20 cellular contexts compared by ENCODE assay signal in the genomic region with DNA sequence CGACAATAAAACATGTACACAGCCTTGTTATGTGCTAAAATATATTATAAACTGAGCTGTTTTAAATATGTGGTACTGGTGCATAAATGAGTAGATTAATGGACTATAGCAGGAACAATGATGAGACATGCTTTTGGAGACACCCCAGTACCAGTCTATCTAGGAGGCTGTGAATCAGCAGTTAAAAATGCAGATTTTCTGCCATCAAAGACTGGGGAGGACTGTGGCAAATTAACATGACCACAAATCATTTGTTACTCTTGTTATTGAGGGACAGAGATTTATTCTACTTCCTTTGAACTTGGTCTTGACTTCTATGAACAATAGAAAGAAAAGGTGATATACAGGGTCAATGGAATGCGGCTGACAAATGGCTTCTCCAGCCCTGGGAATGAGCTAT.
DNase-seq lines count a peak whose midpoint lies in the region; ATAC-seq and TF ChIP-seq lines count a peak whose summit lies in the region.
"Had no signal": no experiment of that assay in that cellular context is flagged by ENCODE, and none has a peak within 500 bp of the region (broad histone marks: within the 10 kb centered on the region; RNA-seq: fewer than 3 reads in every experiment).

No MANE protein-coding gene starts in this region.

- H3K4me2 ChIP-seq in neuronal stem cell (ENCODE audit: insufficient read depth, low read length, poor library complexity, severe bottlenecking): no peak overlapping the region

- H2BK120ac ChIP-seq in neuronal stem cell (ENCODE audit: low read depth, low read length): no peak overlapping the region

- no peaks in the 10 kb centered on the region for H3K79me1 ChIP-seq in neuronal stem cell (ENCODE audit: low read depth, low read length)

- DNase-seq in GM04504 (ENCODE audit: low read depth) (peak; percentile 49), RPMI7951 (ENCODE audit: low read depth) (peak; percentile 94), fibroblast of gingiva (ENCODE audit: low read depth) (peak; percentile 65), skeletal muscle cell (ENCODE audit: low read depth) (peak; percentile 23), left colon (no peak), T-helper 17 cell (no peak), neuronal stem cell (ENCODE audit: low spot score) (no peak)
- DNase-seq in activated CD8-positive, alpha-beta T cell treated with anti-CD3 and anti-CD28 coated beads for 36 hours: no peak
- DNase-seq: activated CD4-positive, alpha-beta T cell treated with anti-CD3 and anti-CD28 coated beads for 48 hours; activated naive CD4-positive, alpha-beta T cell treated with Interleukin-2 at 50 U/mL for 16 hours; effector CD4-positive, alpha-beta T cell; gastrocnemius medialis; NCI-H774; right cardiac atrium; stimulated activated CD4-positive, alpha-beta T cell treated with anti-CD3 and anti-CD28 coated beads, Interleukin-1b, Interleukin-23, amount 100 ng/mL, for 48 hours had no signal

- H3K36me3 Mint-ChIP-seq in activated CD8-positive, alpha-beta T cell treated with anti-CD3 and anti-CD28 coated beads for 36 hours (ENCODE audit: low read depth): no peaks in the 10 kb centered on the region
- no peaks in the 10 kb centered on the region for H3K36me3 Mint-ChIP-seq in T-helper 17 cell (ENCODE audit: low read depth)

- H3K4me3 Mint-ChIP-seq in activated CD8-positive, alpha-beta T cell treated with anti-CD3 and anti-CD28 coated beads for 36 hours: no peak overlapping the region
- no peak overlapping the region for H3K4me3 Mint-ChIP-seq in T-helper 17 cell
- H3K4me3 Mint-ChIP-seq: T-helper 1 cell treated with Interleukin-12 subunit alpha and Interleukin-12 subunit beta and Interleukin-4 antibody, amounts not matched to agents 30 μg/mL and 1 μg/mL, for 36 hours had no signal

- no peak overlapping the region for H3K4me3 ChIP-seq in skeletal muscle cell (ENCODE audit: low read depth, low read length)
- no peak overlapping the region for H3K4me3 ChIP-seq in neuronal stem cell (ENCODE audit: low read length in 2 of 2)
- H3K4me3 ChIP-seq: gastrocnemius medialis, suprapubic skin had no signal

- no peak overlapping the region for H3K27ac Mint-ChIP-seq in activated CD8-positive, alpha-beta T cell treated with anti-CD3 and anti-CD28 coated beads for 36 hours
- H3K27ac Mint-ChIP-seq in T-helper 17 cell: no peak overlapping the region
- H3K27ac Mint-ChIP-seq: T-helper 1 cell treated with Interleukin-12 subunit alpha and Interleukin-12 subunit beta and Interleukin-4 antibody, amounts not matched to agents 30 μg/mL and 1 μg/mL, for 36 hours had no signal

- no peak overlapping the region for H2AK5ac ChIP-seq in neuronal stem cell (ENCODE audit: low read depth, low read length)

- H2BK12ac ChIP-seq in neuronal stem cell (ENCODE audit: low read length): no peak overlapping the region

- no peaks in the 10 kb centered on the region for H3K27me3 ChIP-seq in neuronal stem cell (ENCODE audit: control insufficient read depth in 3 of 3, insufficient read depth in 3 of 3, low read depth in 1 of 3, low read length in 3 of 3)
- H3K27me3 ChIP-seq: gastrocnemius medialis, neutrophil, suprapubic skin had no signal

- no peak overlapping the region for H3K9ac ChIP-seq in neuronal stem cell (ENCODE audit: low read depth, low read length, poor library complexity)

- H3K18ac ChIP-seq in neuronal stem cell (ENCODE audit: low read length): no peak overlapping the region

- no peak overlapping the region for H4K91ac ChIP-seq in neuronal stem cell (ENCODE audit: low read depth, low read length, poor library complexity)

- no peaks in the 10 kb centered on the region for H3K9me3 ChIP-seq in T-helper 17 cell (ENCODE audit: control insufficient read depth, low read length, poor library complexity, severe bottlenecking)
- no peaks in the 10 kb centered on the region for H3K9me3 ChIP-seq in neuronal stem cell (replicated peaks in 1 of 2; ENCODE audit: control insufficient read depth in 2 of 2, insufficient read depth in 1 of 2, low read depth in 1 of 2, low read length in 2 of 2)
- H3K9me3 ChIP-seq: gastrocnemius medialis, neutrophil, suprapubic skin had no signal

- POLR2A ChIA-PET in activated CD8-positive, alpha-beta T cell treated with anti-CD3 and anti-CD28 coated beads for 36 hours (lab: Charles Lee): no interaction called here

- H3K14ac ChIP-seq in neuronal stem cell (ENCODE audit: low read length): no peak overlapping the region

- H3K4me1 ChIP-seq in neuronal stem cell (ENCODE audit: control insufficient read depth in 2 of 2, insufficient read depth in 1 of 2, low read depth in 1 of 2, low read length in 2 of 2): no peaks in the 10 kb centered on the region
- H3K4me1 ChIP-seq: gastrocnemius medialis, suprapubic skin had no signal

- H3K4me1 Mint-ChIP-seq in activated CD8-positive, alpha-beta T cell treated with anti-CD3 and anti-CD28 coated beads for 36 hours (ENCODE audit: low read depth): no peaks in the 10 kb centered on the region
- peaks cover 2% of the 10 kb centered on the region for H3K4me1 Mint-ChIP-seq in T-helper 17 cell

- peaks cover 2% of the 10 kb centered on the region for H3K27me3 Mint-ChIP-seq in activated CD8-positive, alpha-beta T cell treated with anti-CD3 and anti-CD28 coated beads for 36 hours
- peaks cover 6% of the 10 kb centered on the region for H3K27me3 Mint-ChIP-seq in T-helper 17 cell

- no CpG with 5 or more reads among the region's 2 CpGs for WGBS in neuronal stem cell (ENCODE audit: extremely low coverage in 2 of 2, insufficient read length in 2 of 2, insufficient replicate concordance in 1 of 2), 2 donors

- no peak for TF ChIP-seq CTCF in activated CD8-positive, alpha-beta T cell treated with anti-CD3 and anti-CD28 coated beads for 36 hours (IDR thresholded peaks at IDR 0.05)

- H2BK15ac ChIP-seq in neuronal stem cell (ENCODE audit: low read length): no peak overlapping the region

- CTCF ChIA-PET in activated CD8-positive, alpha-beta T cell treated with anti-CD3 and anti-CD28 coated beads for 36 hours (lab: Charles Lee): interaction anchor here (0.8 kb wide), 1 partner anchor 152 kb away, joined by 3 read pairs; no protein-coding TSS in a partner anchor

- no peaks in the 10 kb centered on the region for H3K36me3 ChIP-seq in neuronal stem cell (replicated peaks in 1 of 2; ENCODE audit: control insufficient read depth in 2 of 2, insufficient read depth in 2 of 2, low read length in 2 of 2)
- H3K36me3 ChIP-seq: gastrocnemius medialis, neutrophil, suprapubic skin had no signal

- no peak overlapping the region for H3K27ac ChIP-seq in neuronal stem cell (replicated peaks; ENCODE audit: low read length)
- H3K27ac ChIP-seq: C4-2B, gastrocnemius medialis, neutrophil, suprapubic skin had no signal

- H4K8ac ChIP-seq in neuronal stem cell (ENCODE audit: low read depth, low read length): no peak overlapping the region

- H2AFZ ChIP-seq in neuronal stem cell (ENCODE audit: low read length): no peak overlapping the region

- H3K9me3 Mint-ChIP-seq in activated CD8-positive, alpha-beta T cell treated with anti-CD3 and anti-CD28 coated beads for 36 hours: no peaks in the 10 kb centered on the region
- H3K9me3 Mint-ChIP-seq: T-helper 1 cell treated with Interleukin-12 subunit alpha and Interleukin-12 subunit beta and Interleukin-4 antibody, amounts not matched to agents 30 μg/mL and 1 μg/mL, for 36 hours had no signal

- H2BK5ac ChIP-seq in neuronal stem cell (ENCODE audit: low read length): no peak overlapping the region

- intact Hi-C loops in activated CD8-positive, alpha-beta T cell treated with anti-CD3 and anti-CD28 coated beads for 36 hours (cut with micrococcal nuclease): no loop called here
- intact Hi-C loops in left colon (cut with DNase I, micrococcal nuclease): loop anchor here in 1 of 2 donors (10.0 kb wide), 1 partner anchor 654 kb away; no protein-coding TSS in a partner anchor

- H3K23ac ChIP-seq in neuronal stem cell (ENCODE audit: low read depth, low read length, poor library complexity): no peak overlapping the region

- H3K4ac ChIP-seq in neuronal stem cell (ENCODE audit: low read length): no peak overlapping the region

- ATAC-seq in activated CD8-positive, alpha-beta T cell treated with anti-CD3 and anti-CD28 coated beads for 36 hours: no peak
- no peak for ATAC-seq in left colon
- ATAC-seq in T-helper 17 cell: no peak
- ATAC-seq: gastrocnemius medialis, Panc1, right cardiac atrium had no signal

Comparison
In these comparisons a context has a peak if more than half of its experiments do, and no peak if none do; other contexts are left out.
1. DNase-seq: peak in GM04504 (single experiment), RPMI7951 (single experiment), fibroblast of gingiva (single experiment) and skeletal muscle cell (single experiment); none in activated CD8-positive, alpha-beta T cell treated with anti-CD3 and anti-CD28 coated beads for 36 hours (single experiment), left colon (0 of 2), T-helper 17 cell (0 of 3) and neuronal stem cell (single experiment).